Comparison of ENCODE assay signal across 7 cellular contexts in genomic region chr5:146533260-146533857, GRCh38. TPM values are rescaled to one million over a fixed set of nuclear protein-coding genes. Genes with fewer than 3 reads are reported as not detected.
A peak's percentile ranks its signal among the peaks of the same experiment; 100 is the strongest.
DNase-seq lines count a peak whose midpoint lies in the region; ATAC-seq, FAIRE-seq and TF ChIP-seq lines count a peak whose summit lies in the region.

No MANE protein-coding gene starts in this region.

- H3K27ac Mint-ChIP-seq in activated naive CD8-positive, alpha-beta T cell treated with anti-CD3 and anti-CD28 coated beads, Interleukin-2, amount 10 ng/mL, durations not matched to agents 7 days and 5 days, result no peak overlapping the region

- POLR2A ChIA-PET in activated naive CD8-positive, alpha-beta T cell treated with anti-CD3 and anti-CD28 coated beads, Interleukin-2, amount 10 ng/mL, durations not matched to agents 7 days and 5 days (lab: Charles Lee), result no interaction called here

- WGBS in sigmoid colon, 2 donors, result 40 to 43% methylated on average over 7 of the region's 7 CpGs

- peak; percentile 90 for FAIRE-seq in GM12892 (lab: Jason Lieb, UNC)

- no peaks in the 10 kb centered on the region for H3K36me3 Mint-ChIP-seq in activated naive CD8-positive, alpha-beta T cell treated with anti-CD3 and anti-CD28 coated beads, Interleukin-2, amount 10 ng/mL, durations not matched to agents 7 days and 5 days

- no peaks in the 10 kb centered on the region for H3K36me3 ChIP-seq in sigmoid colon

- no peaks in the 10 kb centered on the region for H3K9me3 Mint-ChIP-seq in activated naive CD8-positive, alpha-beta T cell treated with anti-CD3 and anti-CD28 coated beads, Interleukin-2, amount 10 ng/mL, durations not matched to agents 7 days and 5 days

- TF ChIP-seq EP300 in sigmoid colon (IDR thresholded peaks at IDR 0.05), result no peak

- no peak overlapping the region for H3K27ac ChIP-seq in sigmoid colon

- ATAC-seq in HG02623 (IDR thresholded peaks at IDR 0.05; ENCODE audit: unreplicated experiment), result peak; percentile 97
- peak; percentile 96 for ATAC-seq in activated naive CD8-positive, alpha-beta T cell treated with anti-CD3 and anti-CD28 coated beads, Interleukin-2, amount 10 ng/mL, durations not matched to agents 7 days and 5 days (ENCODE audit: low read depth)
- peak; percentile 60 for ATAC-seq in left ventricle myocardium superior

- H3K4me3 ChIP-seq in sigmoid colon, result no peak overlapping the region

- TF ChIP-seq POLR2A in GM12892 (IDR thresholded peaks at IDR 0.05; ENCODE audit: low read depth, low read length) (no peak), sigmoid colon (IDR thresholded peaks at IDR 0.05) (no peak)

- H3K9me3 ChIP-seq in sigmoid colon, result no peaks in the 10 kb centered on the region

- peak; percentile 24 to 75 (median 64) for TF ChIP-seq CTCF in sigmoid colon (IDR thresholded peaks at IDR 0.05)

- no peaks in the 10 kb centered on the region for H3K27me3 Mint-ChIP-seq in activated naive CD8-positive, alpha-beta T cell treated with anti-CD3 and anti-CD28 coated beads, Interleukin-2, amount 10 ng/mL, durations not matched to agents 7 days and 5 days

- no peaks in the 10 kb centered on the region for H3K27me3 ChIP-seq in sigmoid colon

- peaks cover 12% of the 10 kb centered on the region for H3K4me1 Mint-ChIP-seq in activated naive CD8-positive, alpha-beta T cell treated with anti-CD3 and anti-CD28 coated beads, Interleukin-2, amount 10 ng/mL, durations not matched to agents 7 days and 5 days

- DNase-seq in GM12892 (ENCODE audit: insufficient read length) (peak; percentile 33), NCI-H1048 (lab: John Stamatoyannopoulos, UW) (peak; percentile 29), SKM-1 treated with dmso at 0.1 percent for 144 hours (lab: John Stamatoyannopoulos, UW; ENCODE audit: unreplicated experiment) (peak; percentile 56), left ventricle myocardium superior (peak; percentile 54), sigmoid colon (no peak)
- peak; percentile 71 for DNase-seq in activated naive CD8-positive, alpha-beta T cell treated with anti-CD3 and anti-CD28 coated beads, Interleukin-2, amount 10 ng/mL, durations not matched to agents 7 days and 5 days

- intact Hi-C loops in left ventricle myocardium superior (cut with micrococcal nuclease) (loop anchor here (5.0 kb wide), 1 partner anchor 439 kb away; no protein-coding TSS in a partner anchor), sigmoid colon (cut with DNase I) (loop anchor here (1.0 kb wide), 1 partner anchor 655 kb away; no protein-coding TSS in a partner anchor)

- H3K4me3 Mint-ChIP-seq in activated naive CD8-positive, alpha-beta T cell treated with anti-CD3 and anti-CD28 coated beads, Interleukin-2, amount 10 ng/mL, durations not matched to agents 7 days and 5 days, result no peak overlapping the region

- H3K4me1 ChIP-seq in sigmoid colon, result no peaks in the 10 kb centered on the region

RNA-seq across cellular contexts. Expression of gene GPR151, which starts 17.4 kb away (rescaled TPM):
- polyA plus RNA-seq in GM12892 (2012; ENCODE audit: missing spikeins), result not detected
- not detected for total RNA-seq in activated naive CD8-positive, alpha-beta T cell treated with anti-CD3 and anti-CD28 coated beads, Interleukin-2, amount 10 ng/mL, durations not matched to agents 7 days and 5 days
- total RNA-seq in left ventricle myocardium superior (not detected), sigmoid colon (not detected)
- polyA plus RNA-seq in sigmoid colon, result not detected
